1 cellular context compared by ENCODE assay signal in genomic region chr6:106113256-106113954, GRCh38.
TF ChIP-seq lines count a peak whose summit lies in the region.

No MANE protein-coding gene starts in this region.

TF ChIP-seq in K562, 482 proteins besides CTCF, POLR2A, EP300 and RAD21 (continued from another document):
- TF ChIP-seq ZBTB12 (CRISPR knock-in tag; IDR thresholded peaks at IDR 0.05) (no peak), GABPB1 (CRISPR knock-in tag; IDR thresholded peaks at IDR 0.05) (no peak), FOXK1 (CRISPR knock-in tag; IDR thresholded peaks at IDR 0.05; ENCODE audit: borderline replicate concordance) (no peak), ZNF41 (CRISPR knock-in tag; conservative IDR thresholded peaks at IDR 0.05) (no peak)
